In genomic region chr10:124546957-124547650, GRCh38 we compare ENCODE assay signal across 1 cellular context.
TF ChIP-seq lines count a peak whose summit lies in the region.

No MANE protein-coding gene starts in this region.

TF ChIP-seq in K562, 482 proteins besides CTCF, POLR2A, EP300 and RAD21:
- TF ChIP-seq PKNOX1 (IDR thresholded peaks at IDR 0.05) (no peak), RREB1 (CRISPR knock-in tag; IDR thresholded peaks at IDR 0.05) (no peak), CBX2 (IDR thresholded peaks at IDR 0.05; ENCODE audit: insufficient read depth, low read length, poor library complexity, severe bottlenecking) (no peak), ZNF644 (tag; IDR thresholded peaks at IDR 0.05; ENCODE audit: low read depth) (no peak), ZNF398 (CRISPR knock-in tag; IDR thresholded peaks at IDR 0.05) (no peak), NR1H2 (CRISPR knock-in tag; IDR thresholded peaks at IDR 0.05) (no peak), MAX (CRISPR knock-in tag; IDR thresholded peaks at IDR 0.05) (no peak), TEAD4 (IDR thresholded peaks at IDR 0.05; ENCODE audit: low read length) (no peak), TEAD4 (CRISPR knock-in tag; IDR thresholded peaks at IDR 0.05; ENCODE audit: borderline replicate concordance) (no peak), RCOR1 (IDR thresholded peaks at IDR 0.05; ENCODE audit: borderline replicate concordance in 1 of 2, low read depth in 2 of 2, low read length in 2 of 2) (no peak), RBFOX2 (IDR thresholded peaks at IDR 0.05; ENCODE audit: low read depth, low read length) (no peak), FOXK2 (conservative IDR thresholded peaks at IDR 0.05 in 1 of 2, IDR thresholded peaks at IDR 0.05 in 1 of 2; ENCODE audit: low read depth in 2 of 2) (no peak), HNRNPL (IDR thresholded peaks at IDR 0.05; ENCODE audit: low read depth, low read length) (no peak), ATF6 (CRISPR knock-in tag; IDR thresholded peaks at IDR 0.05) (no peak), HNRNPUL1 (IDR thresholded peaks at IDR 0.05; ENCODE audit: low read length) (no peak), PATZ1 (CRISPR knock-in tag; IDR thresholded peaks at IDR 0.05; ENCODE audit: borderline replicate concordance) (no peak), ZBTB9 (CRISPR knock-in tag; IDR thresholded peaks at IDR 0.05) (no peak), MXD1 (CRISPR knock-in tag; IDR thresholded peaks at IDR 0.05; ENCODE audit: borderline replicate concordance, poor library complexity, severe bottlenecking) (no peak), BACH1 (tag; IDR thresholded peaks at IDR 0.05) (no peak), MEF2A (IDR thresholded peaks at IDR 0.05; ENCODE audit: control insufficient read depth, low read depth, low read length) (no peak), HINFP (tag; conservative IDR thresholded peaks at IDR 0.05; ENCODE audit: low read depth) (no peak)
